Comparison of ENCODE assay signal across 12 cellular contexts in genomic region chr4:168587326-168588125, GRCh38.
DNase-seq lines count a peak whose midpoint lies in the region; ATAC-seq, FAIRE-seq and TF ChIP-seq lines count a peak whose summit lies in the region.
"Had no signal": no experiment of that assay in that cellular context is flagged by ENCODE, and none has a peak within 500 bp of the region (broad histone marks: within the 10 kb centered on the region; RNA-seq: fewer than 3 reads in every experiment).

No MANE protein-coding gene starts in this region.

- CTCF ChIA-PET in A549 (lab: Yijun Ruan, JAX) (interaction anchor here (1.0 to 5.8 kb wide), 5 partner anchors 11 to 404 kb away, joined by 3 to 88 read pairs (median 4); no protein-coding TSS in a partner anchor), endothelial cell of umbilical vein (lab: Charles Lee) (interaction anchor here (0.9 to 3.0 kb wide), 5 partner anchors 44 to 335 kb away, joined by 3 to 58 read pairs (median 34); no protein-coding TSS in a partner anchor)

- H3K27me3 Mint-ChIP-seq in mesothelial cell of epicardium (ENCODE audit: low read depth), result no peaks in the 10 kb centered on the region

- H3K9ac ChIP-seq in endothelial cell of umbilical vein (replicated peaks; ENCODE audit: extremely low read depth, insufficient read depth, low read length), result no peak overlapping the region

- H3K4me2 ChIP-seq in A549, result peak overlapping the region; percentile 79
- H3K4me2 ChIP-seq in endothelial cell of umbilical vein (ENCODE audit: insufficient read depth, low read length), result no peak overlapping the region

- no peak overlapping the region for H3K4me3 Mint-ChIP-seq in mesothelial cell of epicardium

- H3K27me3 ChIP-seq in endothelial cell of umbilical vein (ENCODE audit: control insufficient read depth in 2 of 2, insufficient read depth in 2 of 2, low read length in 2 of 2) (no peaks in the 10 kb centered on the region), transverse colon (no peaks in the 10 kb centered on the region)

- no peak for TF ChIP-seq CTCF in A549 (IDR thresholded peaks at IDR 0.05)
- no peak for TF ChIP-seq CTCF in endothelial cell of umbilical vein (IDR thresholded peaks at IDR 0.05; ENCODE audit: extremely low read depth in 1 of 2, insufficient read depth in 1 of 2, low read depth in 1 of 2, low read length in 2 of 2)
- TF ChIP-seq CTCF in mesothelial cell of epicardium (IDR thresholded peaks at IDR 0.05; ENCODE audit: unreplicated experiment), result no peak
- TF ChIP-seq CTCF in transverse colon (IDR thresholded peaks at IDR 0.05), result no peak

- peak overlapping the region; percentile 11 for H3K27ac Mint-ChIP-seq in mesothelial cell of epicardium

- dilution Hi-C loops in endothelial cell of umbilical vein (cut with MboI; ENCODE audit: extremely low pct_ligation_motif_present, low sequenced_read_pairs), result loop anchor here (25.0 kb wide), 1 partner anchor 325 kb away; no protein-coding TSS in a partner anchor

- WGBS in A549 (ENCODE audit: missing lambda C conversion rate), result 14% methylated on average over 12 of the region's 12 CpGs
- WGBS in transverse colon (ENCODE audit: low coverage in 1 of 2), 2 donors, result 67 to 87% methylated on average over 3 to 12 of the region's 12 CpGs

- H3K4me1 ChIP-seq in A549 (peaks cover 63% of the 10 kb centered on the region), endothelial cell of umbilical vein (ENCODE audit: control insufficient read depth, extremely low read depth, insufficient read depth, low read length) (peaks cover 14% of the 10 kb centered on the region), transverse colon (peaks cover 0 to 7% (median 3%) of the 10 kb centered on the region in 4 donors)

- no peaks in the 10 kb centered on the region for H3K36me3 ChIP-seq in endothelial cell of umbilical vein (ENCODE audit: control insufficient read depth in 2 of 2, extremely low read depth in 1 of 2, insufficient read depth in 2 of 2, low read length in 2 of 2)
- no peaks in the 10 kb centered on the region for H3K36me3 ChIP-seq in transverse colon

- no peak overlapping the region for H2AFZ ChIP-seq in endothelial cell of umbilical vein (ENCODE audit: low read depth, low read length)

- H3K27ac ChIP-seq in A549 (peak overlapping the region; percentile 86 to 88), endothelial cell of umbilical vein (ENCODE audit: insufficient read depth, low read depth, low read length) (no peak overlapping the region), transverse colon (peak overlapping the region in 2 of 4 donors; percentile 32 to 64)

- peaks cover 2% of the 10 kb centered on the region for H3K9me3 Mint-ChIP-seq in mesothelial cell of epicardium

- no peaks in the 10 kb centered on the region for H3K36me3 Mint-ChIP-seq in mesothelial cell of epicardium

- POLR2A ChIA-PET in A549 (lab: Yijun Ruan, JAX) (interaction anchor here (0.6 to 2.5 kb wide), 6 partner anchors 9 to 422 kb away, joined by 3 to 12 read pairs (median 3); partner anchors contain the start of gene CBR4), endothelial cell of umbilical vein (lab: Charles Lee) (no interaction called here)

- no peak for TF ChIP-seq POLR2A in A549 (IDR thresholded peaks at IDR 0.05; ENCODE audit: low read length)
- no peak for TF ChIP-seq POLR2A in endothelial cell of umbilical vein (IDR thresholded peaks at IDR 0.05; ENCODE audit: low read depth, low read length)
- TF ChIP-seq POLR2A in transverse colon (IDR thresholded peaks at IDR 0.05), result no peak

- H3K9me3 ChIP-seq in A549 (no peaks in the 10 kb centered on the region), endothelial cell of umbilical vein (replicated peaks; ENCODE audit: control insufficient read depth, insufficient read depth, low read length) (no peaks in the 10 kb centered on the region), transverse colon (no peaks in the 10 kb centered on the region)

- peak in 1 of 2 experiments; percentile 30; a peak in 1 of 5 replicates for TF ChIP-seq EP300 in A549 (IDR thresholded peaks at IDR 0.05)
- TF ChIP-seq EP300 in transverse colon (IDR thresholded peaks at IDR 0.05; ENCODE audit: low read depth), result no peak

- BruUV-seq in endothelial cell of umbilical vein (replicated peaks; lab: Mats Ljungman, UMichigan), result no TSS peak

- no peaks in the 10 kb centered on the region for H4K20me1 ChIP-seq in endothelial cell of umbilical vein (replicated peaks; ENCODE audit: control insufficient read depth, extremely low read depth, insufficient read depth, low read length)

- no peaks in the 10 kb centered on the region for H3K79me2 ChIP-seq in endothelial cell of umbilical vein (ENCODE audit: control insufficient read depth, insufficient read depth, low read length)

- ATAC-seq in A549, result peak; percentile 80 to 82

- FAIRE-seq in A549 (lab: Jason Lieb, UNC) (peak; percentile 59), endothelial cell of umbilical vein (lab: Jason Lieb, UNC) (no peak)
- FAIRE-seq: TTC549 had no signal

- TF ChIP-seq RAD21 in A549 (conservative IDR thresholded peaks at IDR 0.05 in 1 of 2, IDR thresholded peaks at IDR 0.05 in 1 of 2), result peak; percentile 37 to 41; a peak in 4 of 5 replicates

- peaks cover 39% of the 10 kb centered on the region for H3K4me1 Mint-ChIP-seq in mesothelial cell of epicardium

- intact Hi-C loops in endothelial cell of umbilical vein (cut with micrococcal nuclease) (loop anchor here (5.0 kb wide), 5 partner anchors 180 to 905 kb away; no protein-coding TSS in a partner anchor), transverse colon (cut with DNase I; ENCODE audit: low total_unique reads) (no loop called here)

- H3K4me3 ChIP-seq in A549, result 0 out of 3 replicates have a peak overlapping the region, but pooled peaks have one; percentile 12
- H3K4me3 ChIP-seq in endothelial cell of umbilical vein (replicated peaks in 1 of 3; ENCODE audit: insufficient read depth in 1 of 3, low read depth in 1 of 3, low read length in 3 of 3), result no peak overlapping the region
- H3K4me3 ChIP-seq in transverse colon, result no peak overlapping the region

- DNase-seq in A549 (ENCODE audit: low read depth in 1 of 2, low spot score in 1 of 2) (peak; percentile 38 to 76), NCI-H226 (peak; percentile 92), endothelial cell of umbilical vein (ENCODE audit: low read depth, low spot score) (no peak), mesothelial cell of epicardium (ENCODE audit: low spot score in 2 of 2, unreplicated experiment in 2 of 2) (no peak), DMS 273 (lab: John Stamatoyannopoulos, UW; ENCODE audit: unreplicated experiment) (no peak), transverse colon (no peak), middle frontal gyrus (ENCODE audit: extremely low spot score, low spot score) (no peak)
- DNase-seq in stimulated activated CD4-positive, alpha-beta T cell treated with anti-CD3 and anti-CD28 coated beads, Interleukin-15, amount 100 ng/mL, for 24 hours, result no peak
- DNase-seq: AML-193; NCI-H1105; stimulated activated CD4-positive, alpha-beta T cell treated with anti-CD3 and anti-CD28 coated beads, Interleukin-4, amount 100 ng/mL, for 4 hours had no signal

- in situ Hi-C loops in transverse colon (cut with MboI; ENCODE audit: low pct_ligation_motif_present in 1 of 4, low pct_unique_long_range_greater_than_20kb in 1 of 4, low sequenced_read_pairs in 3 of 4), result loop anchor here (10.0 to 25.0 kb wide), 2 partner anchors 325 to 327 kb away; no protein-coding TSS in a partner anchor

- no peaks in the 10 kb centered on the region for H3K9me1 ChIP-seq in endothelial cell of umbilical vein (replicated peaks; ENCODE audit: control insufficient read depth, extremely low read depth, insufficient read depth, low read length)

TF ChIP-seq in A549, 52 proteins besides CTCF, POLR2A, EP300 and RAD21 (continues in another document):
- TF ChIP-seq PBX3 (IDR thresholded peaks at IDR 0.05), result no peak
- 0 out of 3 replicates have a peak, but pooled peaks have one; percentile 27 for TF ChIP-seq SMC3 (IDR thresholded peaks at IDR 0.05)
- TF ChIP-seq ELK1 (IDR thresholded peaks at IDR 0.05; ENCODE audit: low read depth, low read length), result no peak

TF ChIP-seq in endothelial cell of umbilical vein, 7 proteins besides CTCF, POLR2A, EP300 and RAD21:
- TF ChIP-seq FOS (IDR thresholded peaks at IDR 0.05; ENCODE audit: borderline replicate concordance, insufficient read depth, low read length) (peak; percentile 28), POLR2AphosphoS5 (IDR thresholded peaks at IDR 0.05; ENCODE audit: insufficient read depth, low read depth, low read length) (no peak)
TF ChIP-seq in endothelial cell of umbilical vein: peak in this region for 1.

Comparison
In these comparisons a context has a peak if more than half of its experiments do, and no peak if none do; other contexts are left out.
1. DNase-seq: peak in A549 (2 of 2) and NCI-H226 (single experiment); none in endothelial cell of umbilical vein (single experiment), mesothelial cell of epicardium (0 of 2), stimulated activated CD4-positive, alpha-beta T cell treated with anti-CD3 and anti-CD28 coated beads, Interleukin-15, amount 100 ng/mL, for 24 hours (single experiment), DMS 273 (single experiment), transverse colon (single experiment) and middle frontal gyrus (single experiment).